1 cellular context compared by ENCODE assay signal in genomic region chr12:9773216-9773877, GRCh38.
TF ChIP-seq lines count a peak whose summit lies in the region.

No MANE protein-coding gene starts in this region.

TF ChIP-seq in SK-N-SH treated with all-trans-retinoic acid at 6 μM for 48 hours, 23 proteins besides CTCF, POLR2A, EP300 and RAD21 (continued from another document):
- TF ChIP-seq, protein P1, sequence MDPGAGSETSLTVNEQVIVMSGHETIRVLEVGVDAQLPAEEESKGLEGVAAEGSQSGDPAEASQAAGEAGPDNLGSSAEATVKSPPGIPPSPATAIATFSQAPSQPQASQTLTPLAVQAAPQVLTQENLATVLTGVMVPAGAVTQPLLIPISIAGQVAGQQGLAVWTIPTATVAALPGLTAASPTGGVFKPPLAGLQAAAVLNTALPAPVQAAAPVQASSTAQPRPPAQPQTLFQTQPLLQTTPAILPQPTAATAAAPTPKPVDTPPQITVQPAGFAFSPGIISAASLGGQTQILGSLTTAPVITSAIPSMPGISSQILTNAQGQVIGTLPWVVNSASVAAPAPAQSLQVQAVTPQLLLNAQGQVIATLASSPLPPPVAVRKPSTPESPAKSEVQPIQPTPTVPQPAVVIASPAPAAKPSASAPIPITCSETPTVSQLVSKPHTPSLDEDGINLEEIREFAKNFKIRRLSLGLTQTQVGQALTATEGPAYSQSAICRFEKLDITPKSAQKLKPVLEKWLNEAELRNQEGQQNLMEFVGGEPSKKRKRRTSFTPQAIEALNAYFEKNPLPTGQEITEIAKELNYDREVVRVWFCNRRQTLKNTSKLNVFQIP (CRISPR knock-in tag; IDR thresholded peaks at IDR 0.05; ENCODE audit: borderline replicate concordance, low read depth), result no peak
